ENCODE assay signal across 15 cellular contexts in genomic region chr5:136998864-136999263, GRCh38.
"Had no signal": no experiment of that assay in that cellular context is flagged by ENCODE, and none has a peak within 500 bp of the region (broad histone marks: within the 10 kb centered on the region; RNA-seq: fewer than 3 reads in every experiment).

No MANE protein-coding gene starts in this region.

- H3K36me3 ChIP-seq: cardiac muscle cell, lower lobe of right lung, thyroid gland, upper lobe of right lung had no signal

- ATAC-seq: body of pancreas, left lobe of liver, lower lobe of right lung, natural killer cell, right cardiac atrium, upper lobe of right lung, WTC11 had no signal

- H3K4me3 ChIP-seq: body of pancreas, cardiac muscle cell, lower lobe of right lung, thyroid gland, upper lobe of right lung had no signal

- DNase-seq: activated gamma-delta T cell treated with Interleukin-2 at 50 U/mL for 16 hours; activated T-cell treated with anti-CD3 and anti-CD28 coated beads, Interleukin-2, amount 50 U/mL, for 1 hour; anterior cingulate cortex; body of pancreas; kidney; lower lobe of right lung; natural killer cell; right cardiac atrium; stimulated activated CD4-positive, alpha-beta T cell treated with anti-CD3 and anti-CD28 coated beads, Interleukin-1b, Interleukin-23, amount 100 ng/mL, for 48 hours; T1000; thyroid gland; upper lobe of right lung had no signal

- H3K4me1 ChIP-seq: body of pancreas, lower lobe of right lung, thyroid gland, upper lobe of right lung had no signal

- H3K9me3 ChIP-seq: body of pancreas, lower lobe of right lung, thyroid gland, upper lobe of right lung had no signal
